3 cellular contexts compared by ENCODE assay signal in genomic region chr6:51249798-51250197, GRCh38.
"Had no signal": no experiment of that assay in that cellular context is flagged by ENCODE, and none has a peak within 500 bp of the region (broad histone marks: within the 10 kb centered on the region; RNA-seq: fewer than 3 reads in every experiment).

No MANE protein-coding gene starts in this region.

- H3K4me3 ChIP-seq: GM12878 had no signal

- ATAC-seq: GM12878 had no signal

- DNase-seq: GDM1, GF-D8 had no signal
